24 cellular contexts compared by ENCODE assay signal in the genomic region with DNA sequence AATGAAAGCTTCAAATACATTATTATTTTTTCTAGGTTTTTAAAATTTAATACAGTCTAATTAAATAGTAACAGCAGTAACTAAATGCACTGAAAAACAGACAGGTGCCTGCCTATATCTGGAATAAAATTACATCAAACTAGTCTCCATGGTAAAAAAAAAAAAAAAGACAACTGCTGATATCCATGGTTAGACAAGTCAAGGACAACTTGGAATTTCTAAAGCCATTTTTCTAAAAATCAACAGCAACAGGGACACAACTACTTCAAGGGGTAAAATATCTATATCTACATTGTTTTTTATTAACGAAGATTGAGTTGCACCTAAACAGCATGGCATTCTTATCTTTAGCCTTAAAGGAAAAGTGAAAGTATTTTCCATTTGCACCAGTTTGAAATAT.
DNase-seq lines count a peak whose midpoint lies in the region; ATAC-seq and TF ChIP-seq lines count a peak whose summit lies in the region.
"Had no signal": no experiment of that assay in that cellular context is flagged by ENCODE, and none has a peak within 500 bp of the region (broad histone marks: within the 10 kb centered on the region; RNA-seq: fewer than 3 reads in every experiment).

No MANE protein-coding gene starts in this region.

- H3K9me3 ChIP-seq in Karpas-422 (ENCODE audit: low read length) (no peaks in the 10 kb centered on the region), Caco-2 (no peaks in the 10 kb centered on the region; the same call in 1 of the 2 replicates), lower lobe of right lung (no peaks in the 10 kb centered on the region)
- H3K9me3 ChIP-seq: BE2C, breast epithelium, left lung, Peyer's patch, tibial artery had no signal

- no peaks in the 10 kb centered on the region for H3K36me3 Mint-ChIP-seq in activated naive CD4-positive, alpha-beta T cell treated with anti-CD3 and anti-CD28 coated beads, Interleukin-2, amount 50 U/mL, for 24 hours
- no peaks in the 10 kb centered on the region for H3K36me3 Mint-ChIP-seq in activated naive CD4-positive, alpha-beta T cell treated with anti-CD3 and anti-CD28 coated beads, Interleukin-2, amount 50 U/mL, for 72 hours
- no peaks in the 10 kb centered on the region for H3K36me3 Mint-ChIP-seq in activated naive CD8-positive, alpha-beta T cell treated with anti-CD3 and anti-CD28 coated beads, Interleukin-2, amount 10 ng/mL, durations not matched to agents 7 days and 5 days
- H3K36me3 Mint-ChIP-seq in stimulated activated naive B cell treated with anti-CD40 and anti-IgM and Interleukin-4, amounts not matched to agents 10 μg/mL and 1 μg/mL and 100 μg/mL, for 72 hours, result no peaks in the 10 kb centered on the region
- peaks cover 12% of the 10 kb centered on the region for H3K36me3 Mint-ChIP-seq in Caco-2 (ENCODE audit: insufficient read depth, unreplicated experiment)

- no peaks in the 10 kb centered on the region for H3K79me2 ChIP-seq in Karpas-422 (ENCODE audit: low read length)

- peaks cover 23% of the 10 kb centered on the region for H3K4me1 Mint-ChIP-seq in activated naive CD4-positive, alpha-beta T cell treated with anti-CD3 and anti-CD28 coated beads, Interleukin-2, amount 50 U/mL, for 24 hours
- H3K4me1 Mint-ChIP-seq in activated naive CD8-positive, alpha-beta T cell treated with anti-CD3 and anti-CD28 coated beads, Interleukin-2, amount 10 ng/mL, durations not matched to agents 7 days and 5 days, result peaks cover 12% of the 10 kb centered on the region
- H3K4me1 Mint-ChIP-seq in stimulated activated naive B cell treated with anti-CD40 and anti-IgM and Interleukin-4, amounts not matched to agents 10 μg/mL and 1 μg/mL and 100 μg/mL, for 72 hours, result peaks cover 46 to 73% of the 10 kb centered on the region in 2 donors
- H3K4me1 Mint-ChIP-seq in Caco-2 (ENCODE audit: low read depth, unreplicated experiment), result no peaks in the 10 kb centered on the region

- no peaks in the 10 kb centered on the region for H4K20me1 ChIP-seq in Karpas-422 (ENCODE audit: insufficient read depth, low read depth, low read length)

- intact Hi-C loops in Caco-2 (cut with micrococcal nuclease; ENCODE audit: unreplicated experiment) (no loop called here), lower lobe of right lung (cut with DNase I) (no loop called here)

- no peaks in the 10 kb centered on the region for H3K27me3 Mint-ChIP-seq in activated naive CD4-positive, alpha-beta T cell treated with anti-CD3 and anti-CD28 coated beads, Interleukin-2, amount 50 U/mL, for 24 hours
- H3K27me3 Mint-ChIP-seq in activated naive CD8-positive, alpha-beta T cell treated with anti-CD3 and anti-CD28 coated beads, Interleukin-2, amount 10 ng/mL, durations not matched to agents 7 days and 5 days, result peaks cover 14% of the 10 kb centered on the region
- no peaks in the 10 kb centered on the region for H3K27me3 Mint-ChIP-seq in stimulated activated naive B cell treated with anti-CD40 and anti-IgM and Interleukin-4, amounts not matched to agents 10 μg/mL and 1 μg/mL and 100 μg/mL, for 72 hours
- peaks cover 2% of the 10 kb centered on the region for H3K27me3 Mint-ChIP-seq in Caco-2 (ENCODE audit: insufficient read depth, unreplicated experiment)
- H3K27me3 Mint-ChIP-seq: activated CD8-positive, alpha-beta T cell treated with anti-CD3 and anti-CD28 coated beads for 36 hours had no signal

- H3K4me3 ChIP-seq in Karpas-422 (ENCODE audit: low read length) (peak overlapping the region; percentile 32), Caco-2 (ENCODE audit: low read depth, low read length) (no peak overlapping the region), lower lobe of right lung (no peak overlapping the region)
- H3K4me3 ChIP-seq: breast epithelium, left lung, Peyer's patch, tibial artery had no signal

- peak overlapping the region; percentile 58 for H3K4me3 Mint-ChIP-seq in activated naive CD4-positive, alpha-beta T cell treated with anti-CD3 and anti-CD28 coated beads, Interleukin-2, amount 50 U/mL, for 24 hours
- peak overlapping the region; percentile 54 for H3K4me3 Mint-ChIP-seq in activated naive CD8-positive, alpha-beta T cell treated with anti-CD3 and anti-CD28 coated beads, Interleukin-2, amount 10 ng/mL, durations not matched to agents 7 days and 5 days
- peak overlapping the region; percentile 41 to 46 for H3K4me3 Mint-ChIP-seq in stimulated activated naive B cell treated with anti-CD40 and anti-IgM and Interleukin-4, amounts not matched to agents 10 μg/mL and 1 μg/mL and 100 μg/mL, for 72 hours
- no peak overlapping the region for H3K4me3 Mint-ChIP-seq in Caco-2 (ENCODE audit: unreplicated experiment)
- H3K4me3 Mint-ChIP-seq: activated CD8-positive, alpha-beta T cell treated with anti-CD3 and anti-CD28 coated beads for 36 hours had no signal

- POLR2A ChIA-PET in activated naive CD8-positive, alpha-beta T cell treated with anti-CD3 and anti-CD28 coated beads, Interleukin-2, amount 10 ng/mL, durations not matched to agents 7 days and 5 days (lab: Charles Lee), result no interaction called here
- POLR2A ChIA-PET in Caco-2 (lab: Charles Lee), result no interaction called here

- no peak overlapping the region for H2AFZ ChIP-seq in Karpas-422 (ENCODE audit: low read length)

- no peak for ATAC-seq in activated naive CD4-positive, alpha-beta T cell treated with anti-CD3 and anti-CD28 coated beads, Interleukin-2, amount 50 U/mL, for 72 hours
- ATAC-seq in activated naive CD8-positive, alpha-beta T cell treated with anti-CD3 and anti-CD28 coated beads, Interleukin-2, amount 10 ng/mL, durations not matched to agents 7 days and 5 days (ENCODE audit: low read depth), result no peak
- ATAC-seq in stimulated activated naive B cell treated with anti-CD40 and anti-IgM and Interleukin-4, amounts not matched to agents 10 μg/mL and 1 μg/mL and 100 μg/mL, for 72 hours (replicated peaks), result no peak
- ATAC-seq in HG03097 (IDR thresholded peaks at IDR 0.05; ENCODE audit: low FRiP score, unreplicated experiment) (no peak), lower lobe of right lung (no peak)
- ATAC-seq: activated CD8-positive, alpha-beta T cell treated with anti-CD3 and anti-CD28 coated beads for 36 hours; left lung had no signal

- DNase-seq in activated naive CD4-positive, alpha-beta T cell treated with anti-CD3 and anti-CD28 coated beads, Interleukin-2, amount 50 U/mL, for 72 hours (ENCODE audit: low spot score in 2 of 2), result no peak
- no peak for DNase-seq in Karpas-422
- DNase-seq in activated naive CD8-positive, alpha-beta T cell treated with anti-CD3 and anti-CD28 coated beads, Interleukin-2, amount 10 ng/mL, durations not matched to agents 7 days and 5 days, result no peak
- no peak for DNase-seq in stimulated activated naive B cell treated with anti-CD40 and anti-IgM and Interleukin-4, amounts not matched to agents 10 μg/mL and 1 μg/mL and 100 μg/mL, for 72 hours
- DNase-seq in Caco-2, result no peak
- no peak for DNase-seq in lower lobe of right lung
- DNase-seq: activated CD8-positive, alpha-beta T cell treated with anti-CD3 and anti-CD28 coated beads for 36 hours; activated gamma-delta T cell; BE2C; DMS79 treated with DMSO at 0.1 percent for 48 hours; hypothalamus; left lung; NCI-H1105; NCI-H187 treated with DMSO at 0.1 percent for 48 hours; NCI-H2171 treated with DMSO at 0.1 percent for 48 hours; NCI-H510A treated with DMSO at 0.1 percent for 48 hours; NK-92 treated with Interleukin-12 subunit alpha and Interleukin-12 subunit beta, amount 100 ng/mL, for 24 hours; Peyer's patch; SIG-M5; T-helper 1 cell; tibial artery had no signal

- peak overlapping the region; percentile 71 for H3K4me2 ChIP-seq in Karpas-422 (ENCODE audit: low read depth, low read length, poor library complexity, severe bottlenecking)

- no peaks in the 10 kb centered on the region for H3K9me2 ChIP-seq in Karpas-422 (replicated peaks; ENCODE audit: insufficient read depth, low read length)

- H3K9ac ChIP-seq in Karpas-422 (ENCODE audit: low read length), result peak overlapping the region; percentile 17

- H3K27ac ChIP-seq in Karpas-422 (ENCODE audit: low read length) (peak overlapping the region; percentile 71), lower lobe of right lung (no peak overlapping the region)
- H3K27ac ChIP-seq: breast epithelium, left lung, tibial artery had no signal

- no peak overlapping the region for H3K27ac Mint-ChIP-seq in activated naive CD4-positive, alpha-beta T cell treated with anti-CD3 and anti-CD28 coated beads, Interleukin-2, amount 50 U/mL, for 24 hours
- no peak overlapping the region for H3K27ac Mint-ChIP-seq in activated naive CD4-positive, alpha-beta T cell treated with anti-CD3 and anti-CD28 coated beads, Interleukin-2, amount 50 U/mL, for 72 hours
- H3K27ac Mint-ChIP-seq in activated naive CD8-positive, alpha-beta T cell treated with anti-CD3 and anti-CD28 coated beads, Interleukin-2, amount 10 ng/mL, durations not matched to agents 7 days and 5 days, result no peak overlapping the region
- H3K27ac Mint-ChIP-seq in stimulated activated naive B cell treated with anti-CD40 and anti-IgM and Interleukin-4, amounts not matched to agents 10 μg/mL and 1 μg/mL and 100 μg/mL, for 72 hours, result no peak overlapping the region
- no peak overlapping the region for H3K27ac Mint-ChIP-seq in Caco-2 (ENCODE audit: unreplicated experiment)
- H3K27ac Mint-ChIP-seq: activated CD8-positive, alpha-beta T cell treated with anti-CD3 and anti-CD28 coated beads for 36 hours had no signal

- TF ChIP-seq CTCF in Caco-2 (IDR thresholded peaks at IDR 0.05; ENCODE audit: insufficient read depth in 1 of 2, low read depth in 1 of 2, low read length in 1 of 2, severe bottlenecking in 1 of 2, unreplicated experiment in 1 of 2), result no peak
- TF ChIP-seq CTCF in lower lobe of right lung (IDR thresholded peaks at IDR 0.05), result no peak

- H3K9me3 Mint-ChIP-seq in activated naive CD4-positive, alpha-beta T cell treated with anti-CD3 and anti-CD28 coated beads, Interleukin-2, amount 50 U/mL, for 24 hours, result no peaks in the 10 kb centered on the region
- no peaks in the 10 kb centered on the region for H3K9me3 Mint-ChIP-seq in activated naive CD4-positive, alpha-beta T cell treated with anti-CD3 and anti-CD28 coated beads, Interleukin-2, amount 50 U/mL, for 72 hours
- peaks cover 1% of the 10 kb centered on the region for H3K9me3 Mint-ChIP-seq in activated naive CD8-positive, alpha-beta T cell treated with anti-CD3 and anti-CD28 coated beads, Interleukin-2, amount 10 ng/mL, durations not matched to agents 7 days and 5 days
- no peaks in the 10 kb centered on the region for H3K9me3 Mint-ChIP-seq in stimulated activated naive B cell treated with anti-CD40 and anti-IgM and Interleukin-4, amounts not matched to agents 10 μg/mL and 1 μg/mL and 100 μg/mL, for 72 hours
- no peaks in the 10 kb centered on the region for H3K9me3 Mint-ChIP-seq in Caco-2 (ENCODE audit: unreplicated experiment)
- H3K9me3 Mint-ChIP-seq: activated CD8-positive, alpha-beta T cell treated with anti-CD3 and anti-CD28 coated beads for 36 hours had no signal

- H3K36me3 ChIP-seq in Karpas-422 (ENCODE audit: insufficient read depth, low read length), result no peaks in the 10 kb centered on the region
- no peaks in the 10 kb centered on the region for H3K36me3 ChIP-seq in Caco-2 (ENCODE audit: control insufficient read depth, insufficient read depth, low read length)
- H3K36me3 ChIP-seq in lower lobe of right lung, result no peaks in the 10 kb centered on the region
- H3K36me3 ChIP-seq: BE2C, breast epithelium, left lung, Peyer's patch, tibial artery had no signal

- H3K4me1 ChIP-seq in Karpas-422 (ENCODE audit: low read length), result peaks cover 74% of the 10 kb centered on the region
- H3K4me1 ChIP-seq in Caco-2, result no peaks in the 10 kb centered on the region
- H3K4me1 ChIP-seq in lower lobe of right lung, result peaks cover 5% of the 10 kb centered on the region
- H3K4me1 ChIP-seq: BE2C, breast epithelium, left lung, tibial artery had no signal

- H3K27me3 ChIP-seq in Karpas-422 (ENCODE audit: low read length) (no peaks in the 10 kb centered on the region), Caco-2 (replicated peaks; ENCODE audit: control insufficient read depth, insufficient read depth, low read length) (no peaks in the 10 kb centered on the region), lower lobe of right lung (ENCODE audit: low read depth) (peaks cover 10% of the 10 kb centered on the region)
- H3K27me3 ChIP-seq: BE2C, breast epithelium, Peyer's patch had no signal

- CTCF ChIA-PET in Caco-2 (lab: Charles Lee), result no interaction called here

- BruUV-seq in Caco-2 (replicated peaks; lab: Mats Ljungman, UMichigan), result no TSS peak
